18 cellular contexts compared by ENCODE assay signal in the genomic region with DNA sequence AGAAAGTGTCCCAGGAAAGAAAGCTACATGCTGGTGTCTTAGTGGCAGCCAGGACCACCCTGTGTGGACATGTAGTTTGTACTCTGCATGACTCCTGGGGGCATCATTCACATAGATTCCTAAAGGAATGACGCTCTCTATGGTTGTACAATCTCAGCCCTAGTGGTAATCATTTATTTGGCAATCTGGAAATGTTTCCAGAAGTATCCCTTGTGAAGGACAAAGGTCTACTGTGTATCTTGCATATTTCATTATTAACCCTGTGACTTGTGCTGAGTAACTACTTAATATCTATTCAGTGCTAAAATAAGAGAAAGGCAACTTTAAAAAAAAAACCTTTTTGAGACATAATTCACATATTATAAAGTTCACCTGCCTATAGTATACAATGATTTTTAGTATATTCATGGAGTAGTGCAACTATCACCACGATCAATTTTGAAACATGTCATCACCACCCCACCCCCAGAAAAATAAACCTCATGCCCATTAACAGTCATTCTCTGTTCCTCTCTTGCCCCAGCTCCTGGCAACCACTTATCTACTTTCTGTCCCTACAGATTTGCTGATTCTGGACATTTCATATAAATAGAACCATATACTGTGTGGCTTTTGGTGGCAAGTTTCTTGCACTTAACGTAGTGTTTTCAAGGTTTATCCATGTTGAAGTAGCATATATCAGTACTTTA. TPM values are rescaled to one million over a fixed set of nuclear protein-coding genes. Genes with fewer than 3 reads are reported as not detected.
DNase-seq lines count a peak whose midpoint lies in the region; ATAC-seq, FAIRE-seq and TF ChIP-seq lines count a peak whose summit lies in the region.
"Had no signal": no experiment of that assay in that cellular context is flagged by ENCODE, and none has a peak within 500 bp of the region (broad histone marks: within the 10 kb centered on the region; RNA-seq: fewer than 3 reads in every experiment).

No MANE protein-coding gene starts in this region.

- H3K36me3 ChIP-seq in HCT116 (ENCODE audit: control insufficient read depth in 1 of 2, insufficient read depth in 2 of 2, low read length in 2 of 2) = no peaks in the 10 kb centered on the region
- no peaks in the 10 kb centered on the region for H3K36me3 ChIP-seq in small intestine (ENCODE audit: control insufficient read depth in 2 of 2, insufficient read depth in 2 of 2, low read length in 2 of 2)
- H3K36me3 ChIP-seq: BE2C had no signal

- H3K27me3 ChIP-seq in HCT116 (ENCODE audit: insufficient read depth, low read length) (no peaks in the 10 kb centered on the region), small intestine (ENCODE audit: control insufficient read depth in 2 of 2, insufficient read depth in 2 of 2, low read length in 2 of 2) (no peaks in the 10 kb centered on the region)
- H3K27me3 ChIP-seq: BE2C had no signal

- FAIRE-seq in small intestine (lab: Jason Lieb, UNC) = no peak
- FAIRE-seq: GM18507 had no signal

- ATAC-seq in HCT116 = no peak
- peak; percentile 79 for ATAC-seq in left lobe of liver

- no peaks in the 10 kb centered on the region for H4K20me1 ChIP-seq in HCT116 (ENCODE audit: insufficient read depth)

- H3K4me2 ChIP-seq in HCT116 (ENCODE audit: low read length) = no peak overlapping the region

- peak overlapping the region; percentile 95 for H2AFZ ChIP-seq in HCT116 (ENCODE audit: low read depth, low read length, poor library complexity, severe bottlenecking)

- H3K27ac ChIP-seq in HCT116 (ENCODE audit: low read depth, low read length) (no peak overlapping the region), small intestine (ENCODE audit: low read depth in 1 of 2, low read length in 1 of 2) (no peak overlapping the region)
- H3K27ac ChIP-seq: SK-N-MC had no signal

- no peak for TF ChIP-seq RAD21 in HCT116 (IDR thresholded peaks at IDR 0.05; ENCODE audit: low read depth)

- 39 to 64% (median 50%) methylated on average over 3 of the region's 3 CpGs for WGBS in small intestine, 3 donors

- intact Hi-C loops in HCT116 (cut with micrococcal nuclease) = loop anchor here (5.0 kb wide), 1 partner anchor 49 kb away; the partner anchor contains the start of gene SHROOM3

- DNase-seq in HCT116 (ENCODE audit: low read depth, low spot score) = no peak
- DNase-seq in SK-MEL-5 (ENCODE audit: low read depth, low spot score) = peak; percentile 61
- peak; percentile 54 for DNase-seq in left lobe of liver (ENCODE audit: low spot score)
- peak; percentile 47 for DNase-seq in small intestine
- DNase-seq in GM19240 (ENCODE audit: insufficient read length, low spot score) = no peak
- DNase-seq in Kasumi-1 (lab: John Stamatoyannopoulos, UW) = no peak
- no peak for DNase-seq in NCI-H2171 (lab: John Stamatoyannopoulos, UW)
- DNase-seq: BE2C; CD4-positive, alpha-beta memory T cell; DND-41; HCEC 1CT; NCI-H1417 treated with DMSO at 0.1 percent for 48 hours; NCI-H2029; NCI-H510A treated with DMSO at 0.1 percent for 48 hours; NCI-H82 had no signal

- no peaks in the 10 kb centered on the region for H3K79me2 ChIP-seq in HCT116 (ENCODE audit: insufficient read depth, low read length)

- H3K4me3 ChIP-seq in HCT116 (replicated peaks in 1 of 2; ENCODE audit: low read depth in 1 of 2, low read length in 2 of 2) = no peak overlapping the region
- H3K4me3 ChIP-seq in small intestine (ENCODE audit: low read depth in 1 of 2, low read length in 2 of 2) = no peak overlapping the region
- H3K4me3 ChIP-seq: SK-N-MC had no signal

- no peaks in the 10 kb centered on the region for H3K9me3 ChIP-seq in HCT116 (ENCODE audit: control insufficient read depth in 1 of 2, insufficient read depth in 1 of 2, low read depth in 1 of 2, low read length in 2 of 2)
- no peaks in the 10 kb centered on the region for H3K9me3 ChIP-seq in small intestine (ENCODE audit: control insufficient read depth, low read depth)
- H3K9me3 ChIP-seq: BE2C had no signal

- TF ChIP-seq POLR2A in HCT116 (IDR thresholded peaks at IDR 0.05; ENCODE audit: borderline replicate concordance, extremely low read depth, insufficient read depth, insufficient read length) = no peak

- RAD21 ChIA-PET in HCT116 (lab: Charles Lee; ENCODE audit: low non-redundant PET in 1 of 2, low total read pairs in 2 of 2, uncharacterized antibody in 2 of 2, unreplicated experiment in 2 of 2) = no interaction called here

- BruUV-seq in HCT116 (replicated peaks; lab: Mats Ljungman, UMichigan) = no TSS peak

- TF ChIP-seq CTCF in HCT116 (IDR thresholded peaks at IDR 0.05 in 2 of 3, conservative IDR thresholded peaks at IDR 0.05 in 1 of 3; ENCODE audit: borderline replicate concordance in 1 of 3, insufficient read depth in 1 of 3, low read depth in 2 of 3, low read length in 2 of 3) = no peak

- no peaks in the 10 kb centered on the region for H3K9me2 ChIP-seq in HCT116 (ENCODE audit: insufficient read depth)

- H3K4me1 ChIP-seq in HCT116 (ENCODE audit: control insufficient read depth in 1 of 2, insufficient read depth in 2 of 2, low read length in 2 of 2) (peaks cover 7 to 17% of the 10 kb centered on the region in 2 experiments; a peak in 3 of 4 replicates), small intestine (ENCODE audit: control insufficient read depth in 2 of 2, insufficient read depth in 1 of 2, low read depth in 1 of 2, low read length in 1 of 2) (peaks cover 0 to 4% of the 10 kb centered on the region in 2 donors)
- H3K4me1 ChIP-seq: BE2C had no signal

- POLR2A ChIA-PET in HCT116 (lab: Charles Lee) = no interaction called here

- in situ Hi-C loops in SK-MEL-5 (cut with HindIII; ENCODE audit: low pct_unique_long_range_greater_than_20kb, low sequenced_read_pairs) = no loop called here

- no peak overlapping the region for H3K9ac ChIP-seq in HCT116 (ENCODE audit: low read length)

- CTCF ChIA-PET in HCT116 (lab: Charles Lee) = interaction anchor here (0.5 kb wide), 1 partner anchor 591 kb away, joined by 3 read pairs; no protein-coding TSS in a partner anchor

TF ChIP-seq in HCT116, 20 proteins besides CTCF, POLR2A, EP300 and RAD21 (continues in another document):
- TF ChIP-seq ZFX (IDR thresholded peaks at IDR 0.05) = no peak
- TF ChIP-seq SRF (IDR thresholded peaks at IDR 0.05; ENCODE audit: low read depth) = no peak
- TF ChIP-seq YY1 (IDR thresholded peaks at IDR 0.05; ENCODE audit: extremely low read depth, insufficient replicate concordance, low read depth, low read length) = no peak
- TF ChIP-seq MAX (IDR thresholded peaks at IDR 0.05) = no peak
- TF ChIP-seq POLR2AphosphoS5 (IDR thresholded peaks at IDR 0.05; ENCODE audit: low read depth, low read length) = no peak
- no peak for TF ChIP-seq EGR1 (IDR thresholded peaks at IDR 0.05; ENCODE audit: low read depth)
- TF ChIP-seq EZH2 (IDR thresholded peaks at IDR 0.05) = no peak
- TF ChIP-seq FOSL1 (IDR thresholded peaks at IDR 0.05; ENCODE audit: low read depth) = no peak
- no peak for TF ChIP-seq ELF1 (IDR thresholded peaks at IDR 0.05; ENCODE audit: borderline replicate concordance, low read depth)
- TF ChIP-seq ZBTB33 (IDR thresholded peaks at IDR 0.05; ENCODE audit: extremely low read depth, insufficient replicate concordance, low read length) = no peak
- no peak for TF ChIP-seq JUND (IDR thresholded peaks at IDR 0.05)
- no peak for TF ChIP-seq EZH2phosphoT487 (IDR thresholded peaks at IDR 0.05; ENCODE audit: borderline replicate concordance)
- no peak for TF ChIP-seq SIN3A (IDR thresholded peaks at IDR 0.05; ENCODE audit: low read depth)
- no peak for TF ChIP-seq ATF3 (IDR thresholded peaks at IDR 0.05)

RNA-seq across cellular contexts. Expression of gene SHROOM3, which starts 51.7 kb away (rescaled TPM):
- total RNA-seq in HCT116 (2021; ENCODE audit: unreplicated experiment) (22.5 TPM), left lobe of liver (39.9 TPM)
- 10.7 and 11.3 TPM in 2 replicates for polyA plus RNA-seq in HCT116 (2012)
- 0.82 and 0.88 TPM in 2 replicates for total RNA-seq in SK-MEL-5 (2014; rRNA removed; shearing (Covaris generic))
- polyA plus RNA-seq in SK-MEL-5 (2015; cell fraction: cytosol; rRNA removed) = 0.63 and 1.7 TPM in 2 replicates
- 0.12 and 0.25 TPM in 2 replicates for polyA plus RNA-seq in SK-MEL-5 (2015; cell fraction: nucleus; rRNA removed)
- polyA plus RNA-seq in small intestine = 10 to 100 TPM; 21.6 to 30.2 (median 25.5) TPM
- total RNA-seq: CD4-positive, alpha-beta memory T cell had no signal
- polyA plus RNA-seq: CD4-positive, alpha-beta memory T cell; IgD-negative memory B cell had no signal

Comparison
In these comparisons a context has a peak if more than half of its experiments do, and no peak if none do; other contexts are left out.
1. DNase-seq: peak in SK-MEL-5 (single experiment), left lobe of liver (single experiment) and small intestine (single experiment); none in HCT116 (single experiment), GM19240 (single experiment), Kasumi-1 (0 of 2) and NCI-H2171 (single experiment).
2. RNA of gene SHROOM3, which starts 51.7 kb away (total RNA-seq): 39.9 TPM in left lobe of liver (single experiment) and 22.5 TPM in HCT116 (single experiment); 0.82 to 0.88 TPM in SK-MEL-5; every median in the first group is over 10 times any median in the second.